21 cellular contexts compared by ENCODE assay signal in the genomic region with DNA sequence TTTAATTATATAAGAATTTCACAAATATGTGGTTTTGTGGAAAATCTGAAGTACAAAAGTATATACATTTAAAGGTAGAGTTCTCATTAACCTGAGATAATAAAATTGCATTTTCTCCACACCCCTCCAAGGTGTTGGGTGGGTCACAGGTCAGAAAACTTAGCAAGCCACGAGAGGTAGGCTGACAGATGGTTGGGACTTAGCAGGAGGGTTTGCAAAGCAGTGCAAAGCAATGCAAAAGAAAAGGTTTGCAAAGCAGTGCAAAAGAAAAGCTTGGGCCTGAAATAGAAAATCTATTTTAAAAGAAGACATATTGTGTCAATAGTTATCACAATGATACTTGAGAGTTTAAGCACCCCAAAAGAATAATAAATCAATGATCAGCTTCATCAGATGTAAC.
"Had no signal": no experiment of that assay in that cellular context is flagged by ENCODE, and none has a peak within 500 bp of the region (broad histone marks: within the 10 kb centered on the region; RNA-seq: fewer than 3 reads in every experiment).

No MANE protein-coding gene starts in this region.

- DNase-seq: hypothalamus; immature natural killer cell; kidney; left colon; left lung; lower lobe of right lung; mammary epithelial cell; mesenchymal stem cell; naive thymus-derived CD8-positive, alpha-beta T cell; occipital lobe; psoas muscle; right lobe of liver; stimulated activated CD4-positive, alpha-beta T cell treated with anti-CD3 and anti-CD28 coated beads, Interleukin-1b, Interleukin-23, amount 100 ng/mL, for 48 hours; stimulated activated CD4-positive, alpha-beta T cell treated with anti-CD3 and anti-CD28 coated beads, Interleukin-2, amount 100 ng/mL, for 48 hours; stimulated activated naive B cell treated with anti-CD40 and anti-IgM and Interleukin-4, amounts not matched to agents 10 μg/mL and 1 μg/mL and 100 μg/mL, for 72 hours; stimulated activated naive CD8-positive, alpha-beta T cell treated with anti-CD3 and anti-CD28 coated beads, Interleukin-15, Interleukin-2, amounts not matched to agents 100 U/mL and 50 U/mL, for 24 hours; stomach; testis; thyroid gland; transverse colon; upper lobe of left lung had no signal
